19 cellular contexts compared by ENCODE assay signal in the genomic region with DNA sequence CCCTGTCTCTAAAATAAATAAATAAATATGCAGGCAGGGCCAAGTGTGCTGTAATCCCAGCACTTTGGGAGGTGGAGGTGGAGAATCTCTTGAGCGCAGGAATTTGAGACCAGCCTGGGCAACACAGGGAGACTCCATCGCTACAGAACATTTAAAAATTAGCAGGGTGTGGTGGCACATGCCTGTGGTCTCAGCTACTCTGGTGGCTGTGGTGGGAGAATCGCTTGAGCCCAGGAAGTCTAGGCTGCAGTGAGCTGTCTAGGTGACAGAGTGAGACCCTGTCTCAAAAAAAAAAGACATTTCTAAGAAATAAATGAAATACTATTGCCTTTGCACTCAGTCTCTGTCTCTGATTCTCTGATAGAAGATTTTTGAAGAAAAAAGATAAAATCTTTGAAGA. TPM values are rescaled to one million over a fixed set of nuclear protein-coding genes. Genes with fewer than 3 reads are reported as not detected.
DNase-seq lines count a peak whose midpoint lies in the region; ATAC-seq, FAIRE-seq and TF ChIP-seq lines count a peak whose summit lies in the region.
"Had no signal": no experiment of that assay in that cellular context is flagged by ENCODE, and none has a peak within 500 bp of the region (broad histone marks: within the 10 kb centered on the region; RNA-seq: fewer than 3 reads in every experiment).

No MANE protein-coding gene starts in this region.

- DNase-seq in natural killer cell (no peak), mesothelial cell of epicardium (ENCODE audit: low spot score in 2 of 2, unreplicated experiment in 2 of 2) (no peak), osteocyte (ENCODE audit: extremely low spot score, unreplicated experiment) (no peak), NCI-H1930 (lab: John Stamatoyannopoulos, UW) (no peak), frontal cortex (ENCODE audit: low spot score in 2 of 2) (no peak), activated gamma-delta T cell (lab: John Stamatoyannopoulos, UW) (no peak)
- DNase-seq in natural killer cell treated with Interleukin-12 subunit alpha and Interleukin-12 subunit beta and Interleukin-15 and Interleukin-18, amount 100 ng/mL, for 72 hours (ENCODE audit: low spot score) = no peak
- DNase-seq in activated naive CD4-positive, alpha-beta T cell treated with anti-CD3 and anti-CD28 coated beads for 36 hours = no peak
- DNase-seq: CD4-positive, CD25-positive, alpha-beta regulatory T cell; DMS53; H7; NCI-H1436; NCI-H2029 treated with DMSO at 0.1 percent for 48 hours; NCI-H510A; NCI-H82; PC-9 had no signal

- FAIRE-seq in frontal cortex (lab: Jason Lieb, UNC) = no peak
- FAIRE-seq: GM19239, HTR-8/SVneo had no signal

- H3K4me3 Mint-ChIP-seq in natural killer cell = peak overlapping the region; percentile 67
- H3K4me3 Mint-ChIP-seq in natural killer cell treated with Interleukin-12 subunit alpha and Interleukin-12 subunit beta and Interleukin-15 and Interleukin-18, amount 100 ng/mL, for 72 hours = no peak overlapping the region
- peak overlapping the region; percentile 30 for H3K4me3 Mint-ChIP-seq in mesothelial cell of epicardium
- peak overlapping the region; percentile 50 for H3K4me3 Mint-ChIP-seq in osteocyte (ENCODE audit: unreplicated experiment)
- no peak overlapping the region for H3K4me3 Mint-ChIP-seq in activated naive CD4-positive, alpha-beta T cell treated with anti-CD3 and anti-CD28 coated beads for 36 hours
- H3K4me3 Mint-ChIP-seq: B cell; CD4-positive, CD25-positive, alpha-beta regulatory T cell had no signal

- peaks cover 2 to 7% of the 10 kb centered on the region in 2 donors for H3K9me3 Mint-ChIP-seq in natural killer cell
- H3K9me3 Mint-ChIP-seq in natural killer cell treated with Interleukin-12 subunit alpha and Interleukin-12 subunit beta and Interleukin-15 and Interleukin-18, amount 100 ng/mL, for 72 hours = no peaks in the 10 kb centered on the region
- H3K9me3 Mint-ChIP-seq in mesothelial cell of epicardium = peaks cover 47% of the 10 kb centered on the region
- H3K9me3 Mint-ChIP-seq in osteocyte (ENCODE audit: unreplicated experiment) = peaks cover 29% of the 10 kb centered on the region
- H3K9me3 Mint-ChIP-seq in activated naive CD4-positive, alpha-beta T cell treated with anti-CD3 and anti-CD28 coated beads for 36 hours = peaks cover 17% of the 10 kb centered on the region

- intact Hi-C loops in natural killer cell (cut with micrococcal nuclease) = loop anchor here (5.0 kb wide), 1 partner anchor 101 kb away; no protein-coding TSS in a partner anchor
- intact Hi-C loops in activated naive CD4-positive, alpha-beta T cell treated with anti-CD3 and anti-CD28 coated beads for 36 hours (cut with micrococcal nuclease) = loop anchor here (5.0 to 10.0 kb wide), 2 partner anchors 206 to 463 kb away; partner anchors contain the start of genes DIAPH1 and PCDH1

- ATAC-seq in natural killer cell = peak; percentile 46 to 67 (median 67)
- no peak for ATAC-seq in natural killer cell treated with Interleukin-12 subunit alpha and Interleukin-12 subunit beta and Interleukin-15 and Interleukin-18, amount 100 ng/mL, for 72 hours

- CTCF ChIA-PET in activated naive CD4-positive, alpha-beta T cell treated with anti-CD3 and anti-CD28 coated beads for 36 hours (lab: Charles Lee) = interaction anchor here (0.6 to 2.7 kb wide), 6 partner anchors 8 to 101 kb away, joined by 3 to 14 read pairs (median 4); partner anchors contain the start of gene PCDHGA11

- H3K27me3 Mint-ChIP-seq in natural killer cell (ENCODE audit: low read depth in 2 of 2) (peaks cover 50 to 59% of the 10 kb centered on the region in 2 donors), mesothelial cell of epicardium (ENCODE audit: low read depth) (no peaks in the 10 kb centered on the region), osteocyte (ENCODE audit: unreplicated experiment) (no peaks in the 10 kb centered on the region)
- peaks cover 21 to 66% of the 10 kb centered on the region in 2 donors for H3K27me3 Mint-ChIP-seq in natural killer cell treated with Interleukin-12 subunit alpha and Interleukin-12 subunit beta and Interleukin-15 and Interleukin-18, amount 100 ng/mL, for 72 hours
- peaks cover 68% of the 10 kb centered on the region for H3K27me3 Mint-ChIP-seq in activated naive CD4-positive, alpha-beta T cell treated with anti-CD3 and anti-CD28 coated beads for 36 hours (ENCODE audit: low read depth)

- peaks cover 31% of the 10 kb centered on the region for H3K36me3 Mint-ChIP-seq in natural killer cell
- H3K36me3 Mint-ChIP-seq in natural killer cell treated with Interleukin-12 subunit alpha and Interleukin-12 subunit beta and Interleukin-15 and Interleukin-18, amount 100 ng/mL, for 72 hours = peaks cover 35% of the 10 kb centered on the region
- peaks cover 69% of the 10 kb centered on the region for H3K36me3 Mint-ChIP-seq in mesothelial cell of epicardium
- H3K36me3 Mint-ChIP-seq in osteocyte (ENCODE audit: unreplicated experiment) = peaks cover 66% of the 10 kb centered on the region
- peaks cover 23% of the 10 kb centered on the region for H3K36me3 Mint-ChIP-seq in activated naive CD4-positive, alpha-beta T cell treated with anti-CD3 and anti-CD28 coated beads for 36 hours (ENCODE audit: low read depth)

- H3K4me1 Mint-ChIP-seq in natural killer cell (peaks cover 34 to 54% of the 10 kb centered on the region in 2 donors), mesothelial cell of epicardium (peaks cover 19% of the 10 kb centered on the region), osteocyte (ENCODE audit: unreplicated experiment) (peaks cover 28% of the 10 kb centered on the region)
- peaks cover 31 to 43% of the 10 kb centered on the region in 2 donors for H3K4me1 Mint-ChIP-seq in natural killer cell treated with Interleukin-12 subunit alpha and Interleukin-12 subunit beta and Interleukin-15 and Interleukin-18, amount 100 ng/mL, for 72 hours (ENCODE audit: low read depth in 2 of 2)
- peaks cover 14% of the 10 kb centered on the region for H3K4me1 Mint-ChIP-seq in activated naive CD4-positive, alpha-beta T cell treated with anti-CD3 and anti-CD28 coated beads for 36 hours (ENCODE audit: low read depth)

- H3K27ac Mint-ChIP-seq in natural killer cell (peak overlapping the region in 1 of 2 donors; percentile 82), mesothelial cell of epicardium (no peak overlapping the region), osteocyte (ENCODE audit: unreplicated experiment) (no peak overlapping the region)
- H3K27ac Mint-ChIP-seq in natural killer cell treated with Interleukin-12 subunit alpha and Interleukin-12 subunit beta and Interleukin-15 and Interleukin-18, amount 100 ng/mL, for 72 hours = no peak overlapping the region
- no peak overlapping the region for H3K27ac Mint-ChIP-seq in activated naive CD4-positive, alpha-beta T cell treated with anti-CD3 and anti-CD28 coated beads for 36 hours
- H3K27ac Mint-ChIP-seq: B cell; CD4-positive, CD25-positive, alpha-beta regulatory T cell had no signal

- TF ChIP-seq CTCF in natural killer cell (IDR thresholded peaks at IDR 0.05) = no peak
- TF ChIP-seq CTCF in mesothelial cell of epicardium (IDR thresholded peaks at IDR 0.05; ENCODE audit: unreplicated experiment) = no peak
- no peak for TF ChIP-seq CTCF in osteocyte (IDR thresholded peaks at IDR 0.05)

RNA-seq across cellular contexts. Expression of gene PCDHGA10, which starts 1.2 kb away (rescaled TPM):
- total RNA-seq in natural killer cell (1 to 10 TPM in 2 of 3 donors, under 1 TPM in 1; 0.61 to 2.6 (median 2.1) TPM), mesothelial cell of epicardium (30.7 to 33.4 TPM (median 32.1 TPM) in 3 replicates), osteocyte (22.4 and 24.0 TPM in 2 replicates), frontal cortex (9.8 TPM)
- total RNA-seq in natural killer cell treated with Interleukin-12 subunit alpha and Interleukin-12 subunit beta and Interleukin-15 and Interleukin-18, amount 100 ng/mL, for 72 hours = 1 to 10 TPM in 1 of 2 donors, under 1 TPM in 1; 0.67 to 1.2 TPM
- under 1 TPM in 1 of 2 experiments, not detected in 1; 0.05 TPM for total RNA-seq in activated naive CD4-positive, alpha-beta T cell treated with anti-CD3 and anti-CD28 coated beads for 36 hours
- total RNA-seq: CD4-positive, CD25-positive, alpha-beta regulatory T cell had no signal

RNA-seq across cellular contexts. Expression of gene PCDHGB6, which starts 3.8 kb away (rescaled TPM):
- 1 to 10 TPM; 2.1 to 5.9 (median 2.9) TPM for total RNA-seq in natural killer cell
- 1 to 10 TPM in 1 of 2 donors, under 1 TPM in 1; 0.89 to 1.1 TPM for total RNA-seq in natural killer cell treated with Interleukin-12 subunit alpha and Interleukin-12 subunit beta and Interleukin-15 and Interleukin-18, amount 100 ng/mL, for 72 hours
- total RNA-seq in mesothelial cell of epicardium = 74.0 to 76.3 TPM (median 75.7 TPM) in 3 replicates
- total RNA-seq in osteocyte = 70.2 and 71.5 TPM in 2 replicates
- 9.8 TPM for total RNA-seq in frontal cortex
- total RNA-seq in activated naive CD4-positive, alpha-beta T cell treated with anti-CD3 and anti-CD28 coated beads for 36 hours = under 1 TPM in 1 of 2 experiments, not detected in 1; 0.05 TPM
- total RNA-seq: CD4-positive, CD25-positive, alpha-beta regulatory T cell; PC-9 had no signal

RNA-seq across cellular contexts. Expression of gene PCDHGB7, which starts 5.9 kb away (rescaled TPM):
- total RNA-seq in natural killer cell (1 to 10 TPM in 2 of 3 donors, under 1 TPM in 1; 0.68 to 1.6 (median 1.2) TPM), mesothelial cell of epicardium (14.1 to 16.4 TPM (median 14.9 TPM) in 3 replicates), osteocyte (6.2 and 8.8 TPM in 2 replicates), frontal cortex (10.6 TPM)
- total RNA-seq in natural killer cell treated with Interleukin-12 subunit alpha and Interleukin-12 subunit beta and Interleukin-15 and Interleukin-18, amount 100 ng/mL, for 72 hours = under 1 TPM; 0.33 to 0.95 TPM
- total RNA-seq in activated naive CD4-positive, alpha-beta T cell treated with anti-CD3 and anti-CD28 coated beads for 36 hours = not detected
- total RNA-seq: CD4-positive, CD25-positive, alpha-beta regulatory T cell had no signal

RNA-seq across cellular contexts. Expression of gene PCDHGA9, which starts 9.0 kb away (rescaled TPM):
- 1 to 10 TPM in 2 of 3 donors, under 1 TPM in 1; 0.61 to 1.7 (median 1.0) TPM for total RNA-seq in natural killer cell
- total RNA-seq in natural killer cell treated with Interleukin-12 subunit alpha and Interleukin-12 subunit beta and Interleukin-15 and Interleukin-18, amount 100 ng/mL, for 72 hours = under 1 TPM; 0.71 to 0.92 TPM
- 2.1 to 2.3 TPM (median 2.3 TPM) in 3 replicates for total RNA-seq in mesothelial cell of epicardium
- total RNA-seq in osteocyte = 1.6 and 1.9 TPM in 2 replicates
- total RNA-seq in frontal cortex = 6.9 TPM
- under 1 TPM in 1 of 2 experiments, not detected in 1; 0.07 TPM for total RNA-seq in activated naive CD4-positive, alpha-beta T cell treated with anti-CD3 and anti-CD28 coated beads for 36 hours
- total RNA-seq: CD4-positive, CD25-positive, alpha-beta regulatory T cell; PC-9 had no signal

RNA-seq across cellular contexts. Expression of gene PCDHGA11, which starts 9.3 kb away (rescaled TPM):
- 1 to 10 TPM in 1 of 3 donors, under 1 TPM in 2; 0.40 to 1.2 (median 0.83) TPM for total RNA-seq in natural killer cell
- under 1 TPM; 0.33 to 0.55 TPM for total RNA-seq in natural killer cell treated with Interleukin-12 subunit alpha and Interleukin-12 subunit beta and Interleukin-15 and Interleukin-18, amount 100 ng/mL, for 72 hours
- 5.7 to 6.0 TPM (median 6.0 TPM) in 3 replicates for total RNA-seq in mesothelial cell of epicardium
- total RNA-seq in osteocyte = 1.9 and 2.2 TPM in 2 replicates
- total RNA-seq in frontal cortex = 10.6 TPM
- under 1 TPM; 0.10 to 0.17 TPM for total RNA-seq in activated naive CD4-positive, alpha-beta T cell treated with anti-CD3 and anti-CD28 coated beads for 36 hours
- total RNA-seq: CD4-positive, CD25-positive, alpha-beta regulatory T cell had no signal

Comparison
In these comparisons a context has a peak if more than half of its experiments do, and no peak if none do; other contexts are left out.
1. ATAC-seq: peak in natural killer cell (3 of 3); none in natural killer cell treated with Interleukin-12 subunit alpha and Interleukin-12 subunit beta and Interleukin-15 and Interleukin-18, amount 100 ng/mL, for 72 hours (0 of 2).
2. H3K4me3 Mint-ChIP-seq: peak in natural killer cell (single experiment), mesothelial cell of epicardium (single experiment) and osteocyte (single experiment); none in natural killer cell treated with Interleukin-12 subunit alpha and Interleukin-12 subunit beta and Interleukin-15 and Interleukin-18, amount 100 ng/mL, for 72 hours (single experiment) and activated naive CD4-positive, alpha-beta T cell treated with anti-CD3 and anti-CD28 coated beads for 36 hours (single experiment).